In genomic region chr21:45326834-45327457, GRCh38 we compare ENCODE assay signal across 20 cellular contexts. TPM values are rescaled to one million over a fixed set of nuclear protein-coding genes. Genes with fewer than 3 reads are reported as not detected.
DNase-seq lines count a peak whose midpoint lies in the region; ATAC-seq and TF ChIP-seq lines count a peak whose summit lies in the region.
"Had no signal": no experiment of that assay in that cellular context is flagged by ENCODE, and none has a peak within 500 bp of the region (broad histone marks: within the 10 kb centered on the region; RNA-seq: fewer than 3 reads in every experiment).

No MANE protein-coding gene starts in this region.

- H3K4me1 ChIP-seq in trophoblast cell (ENCODE audit: control insufficient read depth in 1 of 2, insufficient read depth in 2 of 2, low read length in 2 of 2): peaks cover 28 to 36% of the 10 kb centered on the region in 2 experiments

- no peak overlapping the region for H3K18ac ChIP-seq in trophoblast cell (ENCODE audit: low read length)

- peak overlapping the region in 4 of 5 experiments; percentile 7 to 71 (median 48) for H3K27ac Mint-ChIP-seq in brain

- no peak overlapping the region for H2BK120ac ChIP-seq in trophoblast cell (ENCODE audit: insufficient read depth, low read length, poor library complexity)

- H3K4me2 ChIP-seq in trophoblast cell (ENCODE audit: low read length): no peak overlapping the region

- H3K36me3 ChIP-seq in H7 (replicated peaks; ENCODE audit: control insufficient read depth, insufficient read depth, low read length) (no peaks in the 10 kb centered on the region), trophoblast cell (ENCODE audit: control insufficient read depth in 1 of 2, insufficient read depth in 2 of 2, low read length in 2 of 2) (no peaks in the 10 kb centered on the region)

- H3K14ac ChIP-seq in trophoblast cell (ENCODE audit: low read length): no peak overlapping the region

- H3K9ac ChIP-seq in trophoblast cell (ENCODE audit: low read length): no peak overlapping the region

- peaks cover 38% of the 10 kb centered on the region for H3K4me1 Mint-ChIP-seq in brain
- H3K4me1 Mint-ChIP-seq: immature natural killer cell had no signal

- peaks cover 0 to 2% (median 0%) of the 10 kb centered on the region in 5 experiments for H3K9me3 Mint-ChIP-seq in brain
- H3K9me3 Mint-ChIP-seq: immature natural killer cell, naive B cell had no signal

- H2BK5ac ChIP-seq in trophoblast cell (ENCODE audit: low read depth, low read length, poor library complexity): no peak overlapping the region

- no peak for ATAC-seq in GM21619 (IDR thresholded peaks at IDR 0.05; ENCODE audit: unreplicated experiment)
- no peak for ATAC-seq in HG03469 (IDR thresholded peaks at IDR 0.05; ENCODE audit: unreplicated experiment)

- H3K79me2 ChIP-seq in trophoblast cell (ENCODE audit: control insufficient read depth, insufficient read depth, low read length, poor library complexity): no peaks in the 10 kb centered on the region

- no peak overlapping the region for H2AFZ ChIP-seq in trophoblast cell (ENCODE audit: insufficient read depth, low read length, poor library complexity)

- no peak overlapping the region for H4K91ac ChIP-seq in trophoblast cell (ENCODE audit: low read depth, low read length)

- no peak overlapping the region for H4K8ac ChIP-seq in trophoblast cell (ENCODE audit: low read depth, low read length)

- H3K4me3 ChIP-seq in H7 (ENCODE audit: insufficient read depth, low read depth, low read length) (no peak overlapping the region), trophoblast cell (ENCODE audit: low read depth, low read length) (no peak overlapping the region)

- DNase-seq in NCI-H2171 treated with DMSO at 0.1 percent for 48 hours (lab: John Stamatoyannopoulos, UW): peak; percentile 33
- no peak for DNase-seq in NCI-H2171 (lab: John Stamatoyannopoulos, UW)
- DNase-seq in H7: peak; percentile 52
- DNase-seq in trophoblast cell: no peak
- no peak for DNase-seq in NCI-H2081 treated with DMSO at 0.1 percent for 48 hours (lab: John Stamatoyannopoulos, UW)
- DNase-seq: 8988T; amniotic stem cell; cerebellar nuclear complex; DMS 273 treated with DMSO at 0.1 percent for 48 hours; effector CD8-positive, alpha-beta T cell; immature natural killer cell; Karpas-422; mammary epithelial cell; naive B cell; NCI-H1092 treated with DMSO at 0.1 percent for 48 hours; OCI-M1; T-helper 9 cell had no signal

- no peaks in the 10 kb centered on the region for H3K36me3 Mint-ChIP-seq in brain
- H3K36me3 Mint-ChIP-seq: immature natural killer cell, naive B cell had no signal

- H3K27ac ChIP-seq in trophoblast cell (ENCODE audit: low read depth, low read length): no peak overlapping the region

- H2AK5ac ChIP-seq in trophoblast cell (ENCODE audit: low read length): peak overlapping the region; percentile 22

- peaks cover 29% of the 10 kb centered on the region for H3K79me1 ChIP-seq in trophoblast cell (ENCODE audit: low read length)

- no peak overlapping the region for H3K23ac ChIP-seq in trophoblast cell (ENCODE audit: low read length)

- peak overlapping the region; percentile 14 for H2BK12ac ChIP-seq in trophoblast cell (ENCODE audit: low read length)

- no peaks in the 10 kb centered on the region for H3K27me3 Mint-ChIP-seq in brain

- no peak for TF ChIP-seq CTCF in brain (conservative IDR thresholded peaks at IDR 0.05)

- H3K9me3 ChIP-seq in trophoblast cell (ENCODE audit: insufficient read depth, low read depth, low read length): no peaks in the 10 kb centered on the region

- H3K4me3 Mint-ChIP-seq in brain: no peak overlapping the region
- H3K4me3 Mint-ChIP-seq: immature natural killer cell, naive B cell had no signal

- H3K4ac ChIP-seq in trophoblast cell (ENCODE audit: low read depth, low read length): no peak overlapping the region

- no CpG with 5 or more reads among the region's 9 CpGs for WGBS in trophoblast cell (ENCODE audit: extremely low coverage, insufficient coverage, insufficient read length)

- no peak overlapping the region for H4K12ac ChIP-seq in trophoblast cell (ENCODE audit: low read depth, low read length)

- no peaks in the 10 kb centered on the region for H3K27me3 ChIP-seq in H7 (ENCODE audit: control insufficient read depth, insufficient read depth, low read length)
- H3K27me3 ChIP-seq in trophoblast cell (ENCODE audit: insufficient read depth, low read length): no peaks in the 10 kb centered on the region

RNA-seq across cellular contexts. Expression of gene POFUT2, which starts 39.3 kb away (rescaled TPM):
- total RNA-seq in H7 (2014; rRNA removed; shearing (Covaris generic)): 25.4 and 26.9 TPM in 2 replicates
- 11.5 TPM for polyA plus RNA-seq in brain (ENCODE audit: insufficient read depth, low read depth, low replicate concordance)
- 33.1 and 33.8 TPM in 2 replicates for polyA plus RNA-seq in trophoblast cell (2013)

Comparison
In these comparisons a context has a peak if more than half of its experiments do, and no peak if none do; other contexts are left out.
1. DNase-seq: peak in NCI-H2171 treated with DMSO at 0.1 percent for 48 hours (single experiment) and H7 (single experiment); none in NCI-H2171 (single experiment), trophoblast cell (0 of 2) and NCI-H2081 treated with DMSO at 0.1 percent for 48 hours (single experiment).